In the genomic region with DNA sequence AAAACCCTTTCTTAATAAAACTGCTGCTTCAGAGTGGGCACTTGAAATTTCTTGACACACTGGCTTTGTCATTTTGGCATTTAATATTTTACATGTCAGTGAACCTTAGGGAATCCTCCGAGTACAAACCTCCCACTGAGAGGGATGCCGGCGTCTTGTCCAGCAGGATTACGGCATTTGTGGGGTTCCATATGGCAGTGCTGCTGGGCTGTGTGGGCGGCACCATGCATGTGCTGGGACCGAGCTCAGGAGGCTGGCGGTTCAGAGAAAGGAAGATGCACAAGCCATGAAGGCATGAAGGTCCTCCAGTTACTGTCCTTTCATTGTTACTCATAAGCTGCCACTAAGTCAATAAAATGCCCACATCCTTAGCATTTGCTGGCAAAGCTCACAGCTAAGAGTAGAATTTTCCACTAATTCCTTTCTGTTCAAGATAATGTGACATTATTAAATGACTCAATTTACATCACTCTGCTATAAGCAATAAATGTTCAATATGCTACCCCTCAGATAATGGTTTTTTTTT, we compare ENCODE assay signal across 24 cellular contexts.
DNase-seq lines count a peak whose midpoint lies in the region; ATAC-seq and TF ChIP-seq lines count a peak whose summit lies in the region.
"Had no signal": no experiment of that assay in that cellular context is flagged by ENCODE, and none has a peak within 500 bp of the region (broad histone marks: within the 10 kb centered on the region; RNA-seq: fewer than 3 reads in every experiment).

No MANE protein-coding gene starts in this region.

- TF ChIP-seq CTCF in natural killer cell (IDR thresholded peaks at IDR 0.05) (no peak), vagina (IDR thresholded peaks at IDR 0.05) (no peak)

- H3K4me1 Mint-ChIP-seq in activated CD4-positive, alpha-beta T cell treated with anti-CD3 and anti-CD28 coated beads for 36 hours = peaks cover 51% of the 10 kb centered on the region
- H3K4me1 Mint-ChIP-seq in activated CD4-positive, alpha-beta T cell treated with anti-CD3 and anti-CD28 coated beads, Interleukin-2, amount 10 ng/mL, durations not matched to agents 7 days and 5 days = peaks cover 60% of the 10 kb centered on the region
- peaks cover 17 to 43% of the 10 kb centered on the region in 2 donors for H3K4me1 Mint-ChIP-seq in natural killer cell treated with Interleukin-12 subunit alpha and Interleukin-12 subunit beta and Interleukin-15 and Interleukin-18, amount 100 ng/mL, for 72 hours (ENCODE audit: low read depth in 2 of 2)
- peaks cover 9 to 15% of the 10 kb centered on the region in 2 donors for H3K4me1 Mint-ChIP-seq in natural killer cell

- ATAC-seq in activated CD4-positive, alpha-beta T cell treated with anti-CD3 and anti-CD28 coated beads for 36 hours = peak; percentile 31
- ATAC-seq in natural killer cell treated with Interleukin-12 subunit alpha and Interleukin-12 subunit beta and Interleukin-15 and Interleukin-18, amount 100 ng/mL, for 72 hours = peak in 1 of 2 donors; percentile 46
- ATAC-seq in natural killer cell (no peak), GM18870 (IDR thresholded peaks at IDR 0.05; ENCODE audit: unreplicated experiment) (no peak)
- ATAC-seq: CD8-positive, alpha-beta T cell; Panc1 had no signal

- CTCF ChIA-PET in activated CD4-positive, alpha-beta T cell treated with anti-CD3 and anti-CD28 coated beads for 36 hours (lab: Charles Lee) = no interaction called here
- CTCF ChIA-PET in activated CD4-positive, alpha-beta T cell treated with anti-CD3 and anti-CD28 coated beads, Interleukin-2, amount 10 ng/mL, durations not matched to agents 7 days and 5 days (lab: Charles Lee) = interaction anchor here (0.6 to 1.0 kb wide), 5 partner anchors 18 to 1310 kb away, joined by 3 to 4 read pairs (median 3); no protein-coding TSS in a partner anchor

- no peak for DNase-seq in activated CD4-positive, alpha-beta T cell treated with anti-CD3 and anti-CD28 coated beads for 36 hours
- no peak for DNase-seq in activated CD4-positive, alpha-beta T cell treated with anti-CD3 and anti-CD28 coated beads, Interleukin-2, amount 10 ng/mL, durations not matched to agents 7 days and 5 days
- DNase-seq in natural killer cell treated with Interleukin-12 subunit alpha and Interleukin-12 subunit beta and Interleukin-15 and Interleukin-18, amount 100 ng/mL, for 72 hours (ENCODE audit: low spot score) = no peak
- DNase-seq in natural killer cell = no peak
- DNase-seq in cerebellum (ENCODE audit: low spot score) = peak; percentile 82
- peak; percentile 27 to 34 for DNase-seq in vagina (ENCODE audit: extremely low spot score in 2 of 2)
- no peak for DNase-seq in DMS53 treated with DMSO at 0.1 percent for 48 hours (lab: John Stamatoyannopoulos, UW; ENCODE audit: unreplicated experiment)
- DNase-seq: ACHN; Calu3; DMS53; EL; H7; NCI-H1105; NCI-H146; NCI-H2029 treated with DMSO at 0.1 percent for 48 hours; NCI-H2171; NCI-H345; NCI-H774; NK-92 treated with Interleukin-12 subunit alpha and Interleukin-12 subunit beta, amount 100 ng/mL, for 24 hours had no signal

- no peak overlapping the region for H3K27ac Mint-ChIP-seq in activated CD4-positive, alpha-beta T cell treated with anti-CD3 and anti-CD28 coated beads for 36 hours
- no peak overlapping the region for H3K27ac Mint-ChIP-seq in activated CD4-positive, alpha-beta T cell treated with anti-CD3 and anti-CD28 coated beads, Interleukin-2, amount 10 ng/mL, durations not matched to agents 7 days and 5 days
- H3K27ac Mint-ChIP-seq in natural killer cell treated with Interleukin-12 subunit alpha and Interleukin-12 subunit beta and Interleukin-15 and Interleukin-18, amount 100 ng/mL, for 72 hours = peak overlapping the region in 1 of 2 donors; percentile 40
- no peak overlapping the region for H3K27ac Mint-ChIP-seq in natural killer cell
- H3K27ac Mint-ChIP-seq: CD8-positive, alpha-beta T cell had no signal

- H3K4me3 ChIP-seq in vagina = no peak overlapping the region

- no peak overlapping the region for H3K4me3 Mint-ChIP-seq in activated CD4-positive, alpha-beta T cell treated with anti-CD3 and anti-CD28 coated beads for 36 hours
- H3K4me3 Mint-ChIP-seq in activated CD4-positive, alpha-beta T cell treated with anti-CD3 and anti-CD28 coated beads, Interleukin-2, amount 10 ng/mL, durations not matched to agents 7 days and 5 days = no peak overlapping the region
- peak overlapping the region; percentile 19 for H3K4me3 Mint-ChIP-seq in natural killer cell treated with Interleukin-12 subunit alpha and Interleukin-12 subunit beta and Interleukin-15 and Interleukin-18, amount 100 ng/mL, for 72 hours
- H3K4me3 Mint-ChIP-seq in natural killer cell = no peak overlapping the region
- H3K4me3 Mint-ChIP-seq: CD8-positive, alpha-beta T cell; IgD-negative memory B cell had no signal

- intact Hi-C loops in activated CD4-positive, alpha-beta T cell treated with anti-CD3 and anti-CD28 coated beads for 36 hours (cut with DNase I, micrococcal nuclease) = no loop called here
- intact Hi-C loops in natural killer cell (cut with micrococcal nuclease) = no loop called here
- intact Hi-C loops in vagina (cut with DNase I) = no loop called here

- no peaks in the 10 kb centered on the region for H3K27me3 Mint-ChIP-seq in activated CD4-positive, alpha-beta T cell treated with anti-CD3 and anti-CD28 coated beads for 36 hours
- no peaks in the 10 kb centered on the region for H3K27me3 Mint-ChIP-seq in activated CD4-positive, alpha-beta T cell treated with anti-CD3 and anti-CD28 coated beads, Interleukin-2, amount 10 ng/mL, durations not matched to agents 7 days and 5 days
- no peaks in the 10 kb centered on the region for H3K27me3 Mint-ChIP-seq in natural killer cell treated with Interleukin-12 subunit alpha and Interleukin-12 subunit beta and Interleukin-15 and Interleukin-18, amount 100 ng/mL, for 72 hours
- H3K27me3 Mint-ChIP-seq in natural killer cell (ENCODE audit: low read depth in 2 of 2) = peaks cover 0 to 3% of the 10 kb centered on the region in 2 donors
- H3K27me3 Mint-ChIP-seq: IgD-negative memory B cell had no signal

- H3K27ac ChIP-seq in vagina = no peak overlapping the region
- H3K27ac ChIP-seq: 22Rv1 had no signal

- no peaks in the 10 kb centered on the region for H3K36me3 ChIP-seq in vagina

- POLR2A ChIA-PET in activated CD4-positive, alpha-beta T cell treated with anti-CD3 and anti-CD28 coated beads for 36 hours (lab: Charles Lee) = interaction anchor here (0.6 to 0.7 kb wide), 2 partner anchors 61 to 364 kb away, joined by 3 to 4 read pairs; no protein-coding TSS in a partner anchor
- POLR2A ChIA-PET in activated CD4-positive, alpha-beta T cell treated with anti-CD3 and anti-CD28 coated beads, Interleukin-2, amount 10 ng/mL, durations not matched to agents 7 days and 5 days (lab: Charles Lee) = no interaction called here

- TF ChIP-seq POLR2A in vagina (IDR thresholded peaks at IDR 0.05) = no peak

- no peaks in the 10 kb centered on the region for H3K36me3 Mint-ChIP-seq in activated CD4-positive, alpha-beta T cell treated with anti-CD3 and anti-CD28 coated beads for 36 hours (ENCODE audit: low read depth)
- peaks cover 43% of the 10 kb centered on the region for H3K36me3 Mint-ChIP-seq in activated CD4-positive, alpha-beta T cell treated with anti-CD3 and anti-CD28 coated beads, Interleukin-2, amount 10 ng/mL, durations not matched to agents 7 days and 5 days (ENCODE audit: low read depth)
- peaks cover 5% of the 10 kb centered on the region for H3K36me3 Mint-ChIP-seq in natural killer cell treated with Interleukin-12 subunit alpha and Interleukin-12 subunit beta and Interleukin-15 and Interleukin-18, amount 100 ng/mL, for 72 hours
- no peaks in the 10 kb centered on the region for H3K36me3 Mint-ChIP-seq in natural killer cell
- H3K36me3 Mint-ChIP-seq: CD8-positive, alpha-beta T cell had no signal

- H3K9me3 ChIP-seq in vagina = no peaks in the 10 kb centered on the region

- peaks cover 5% of the 10 kb centered on the region for H3K9me3 Mint-ChIP-seq in activated CD4-positive, alpha-beta T cell treated with anti-CD3 and anti-CD28 coated beads for 36 hours (ENCODE audit: low read depth)
- peaks cover 16% of the 10 kb centered on the region for H3K9me3 Mint-ChIP-seq in activated CD4-positive, alpha-beta T cell treated with anti-CD3 and anti-CD28 coated beads, Interleukin-2, amount 10 ng/mL, durations not matched to agents 7 days and 5 days
- no peaks in the 10 kb centered on the region for H3K9me3 Mint-ChIP-seq in natural killer cell treated with Interleukin-12 subunit alpha and Interleukin-12 subunit beta and Interleukin-15 and Interleukin-18, amount 100 ng/mL, for 72 hours
- no peaks in the 10 kb centered on the region for H3K9me3 Mint-ChIP-seq in natural killer cell
- H3K9me3 Mint-ChIP-seq: CD8-positive, alpha-beta T cell had no signal

- H3K27me3 ChIP-seq in vagina = no peaks in the 10 kb centered on the region

- no peaks in the 10 kb centered on the region for H3K4me1 ChIP-seq in vagina

Comparison
In these comparisons a context has a peak if more than half of its experiments do, and no peak if none do; other contexts are left out.
1. DNase-seq: peak in cerebellum (single experiment) and vagina (2 of 2); none in activated CD4-positive, alpha-beta T cell treated with anti-CD3 and anti-CD28 coated beads for 36 hours (single experiment), activated CD4-positive, alpha-beta T cell treated with anti-CD3 and anti-CD28 coated beads, Interleukin-2, amount 10 ng/mL, durations not matched to agents 7 days and 5 days (single experiment), natural killer cell treated with Interleukin-12 subunit alpha and Interleukin-12 subunit beta and Interleukin-15 and Interleukin-18, amount 100 ng/mL, for 72 hours (single experiment), natural killer cell (single experiment) and DMS53 treated with DMSO at 0.1 percent for 48 hours (single experiment).